Comparison of ENCODE assay signal across 25 cellular contexts in genomic region chr14:79476552-79476951, GRCh38.
"Had no signal": no experiment of that assay in that cellular context is flagged by ENCODE, and none has a peak within 500 bp of the region (broad histone marks: within the 10 kb centered on the region; RNA-seq: fewer than 3 reads in every experiment).

No MANE protein-coding gene starts in this region.

- H3K4me1 ChIP-seq: pancreas, prostate gland, right lobe of liver, thyroid gland, tibial nerve, upper lobe of left lung, vagina had no signal

- H3K27me3 ChIP-seq: neutrophil, pancreas, right lobe of liver, sigmoid colon, stomach, thyroid gland, tibial nerve, upper lobe of left lung, vagina had no signal

- DNase-seq: naive thymus-derived CD4-positive, alpha-beta T cell; natural killer cell; nucleus accumbens; pancreas; right cardiac atrium; right lobe of liver; sigmoid colon; small intestine; stimulated activated CD4-positive, alpha-beta T cell treated with anti-CD3 and anti-CD28 coated beads, Interleukin-15, amount 100 ng/mL, for 24 hours; stimulated activated CD4-positive, alpha-beta T cell treated with anti-CD3 and anti-CD28 coated beads, Interleukin-2, amount 100 ng/mL, for 24 hours; stimulated activated CD4-positive, alpha-beta T cell treated with anti-CD3 and anti-CD28 coated beads, Interleukin-2, amount 100 ng/mL, for 48 hours; stimulated activated CD4-positive, alpha-beta T cell treated with anti-CD3 and anti-CD28 coated beads, Interleukin-4, amount 100 ng/mL, for 24 hours; stimulated activated naive B cell treated with anti-CD40 and anti-IgM and Interleukin-4, amounts not matched to agents 10 μg/mL and 1 μg/mL and 100 μg/mL, for 72 hours; stimulated activated naive CD4-positive, alpha-beta T cell treated with Interleukin-2 at 50 U/mL for 16 hours; stomach; thyroid gland; trophoblast cell; upper lobe of left lung had no signal

- H3K36me3 ChIP-seq: neutrophil, pancreas, prostate gland, right lobe of liver, sigmoid colon, stomach, thoracic aorta, thyroid gland, tibial nerve, upper lobe of left lung, vagina had no signal

- H3K9me3 ChIP-seq: neutrophil, pancreas, prostate gland, right lobe of liver, sigmoid colon, stomach, thoracic aorta, thyroid gland, tibial nerve, upper lobe of left lung, vagina had no signal

- ATAC-seq: naive thymus-derived CD4-positive, alpha-beta T cell; natural killer cell; pancreas; right cardiac atrium; right lobe of liver; stimulated activated effector memory CD8-positive, alpha-beta T cell treated with anti-CD3 and anti-CD28 coated beads, Interleukin-12 subunit alpha, Interleukin-12 subunit beta, amount 100 ng/mL, for 72 hours; stimulated activated naive B cell treated with anti-CD40 and anti-IgM and Interleukin-4, amounts not matched to agents 10 μg/mL and 1 μg/mL and 100 μg/mL, for 72 hours had no signal

- FAIRE-seq: pancreas, small intestine, urothelium cell line had no signal

- H3K27ac ChIP-seq: neutrophil, pancreas, prostate gland, right lobe of liver, sigmoid colon, stomach, thoracic aorta, thyroid gland, tibial nerve, upper lobe of left lung, vagina had no signal

- H3K4me3 ChIP-seq: pancreas, prostate gland, right lobe of liver, sigmoid colon, stomach, thoracic aorta, thyroid gland, tibial nerve, upper lobe of left lung, vagina had no signal
